Comparison of ENCODE assay signal across 20 cellular contexts in genomic region chr2:148701877-148702276, GRCh38.
"Had no signal": no experiment of that assay in that cellular context is flagged by ENCODE, and none has a peak within 500 bp of the region (broad histone marks: within the 10 kb centered on the region; RNA-seq: fewer than 3 reads in every experiment).

No MANE protein-coding gene starts in this region.

- H3K27ac Mint-ChIP-seq: activated CD4-positive, alpha-beta T cell treated with anti-CD3 and anti-CD28 coated beads, Interleukin-2, amount 10 ng/mL, durations not matched to agents 7 days and 5 days; activated CD8-positive, alpha-beta memory T cell treated with anti-CD3 and anti-CD28 coated beads, Interleukin-2, amount 10 ng/mL, durations not matched to agents 7 days and 5 days; activated naive CD8-positive, alpha-beta T cell; brain; T-helper 1 cell treated with Interleukin-12 subunit alpha and Interleukin-12 subunit beta and Interleukin-4 antibody, amounts not matched to agents 30 μg/mL and 1 μg/mL, for 36 hours; WTC11 had no signal

- FAIRE-seq: astrocyte, RCC 7860 had no signal

- H3K4me1 Mint-ChIP-seq: activated CD4-positive, alpha-beta T cell treated with anti-CD3 and anti-CD28 coated beads, Interleukin-2, amount 10 ng/mL, durations not matched to agents 7 days and 5 days; WTC11 had no signal

- H3K4me3 Mint-ChIP-seq: activated CD4-positive, alpha-beta T cell treated with anti-CD3 and anti-CD28 coated beads, Interleukin-2, amount 10 ng/mL, durations not matched to agents 7 days and 5 days; activated CD8-positive, alpha-beta memory T cell treated with anti-CD3 and anti-CD28 coated beads, Interleukin-2, amount 10 ng/mL, durations not matched to agents 7 days and 5 days; activated naive CD8-positive, alpha-beta T cell; brain; T-helper 1 cell treated with Interleukin-12 subunit alpha and Interleukin-12 subunit beta and Interleukin-4 antibody, amounts not matched to agents 30 μg/mL and 1 μg/mL, for 36 hours; WTC11 had no signal

- DNase-seq: activated CD4-positive, alpha-beta T cell treated with anti-CD3 and anti-CD28 coated beads, Interleukin-2, amount 10 ng/mL, durations not matched to agents 7 days and 5 days; activated CD4-positive, CD25-positive, alpha-beta regulatory T cell treated with anti-CD3 and anti-CD28 coated beads, Interleukin-2, amount 50 U/mL, for 72 hours; activated CD8-positive, alpha-beta memory T cell treated with anti-CD3 and anti-CD28 coated beads, Interleukin-2, amount 10 ng/mL, durations not matched to agents 7 days and 5 days; activated effector memory CD4-positive, alpha-beta T cell treated with Interleukin-2 at 50 U/mL for 16 hours; activated naive CD4-positive, alpha-beta T cell; amygdala; Karpas-422; NCI-H1105 treated with DMSO at 0.1 percent for 48 hours; NCI-H1436 treated with DMSO at 0.1 percent for 48 hours; NCI-H187; NCI-H2081; NCI-H524; PC-3; SHP77 treated with DMSO at 0.1 percent for 48 hours had no signal

- ATAC-seq: activated CD8-positive, alpha-beta memory T cell treated with anti-CD3 and anti-CD28 coated beads, Interleukin-2, amount 10 ng/mL, durations not matched to agents 7 days and 5 days; WTC11 had no signal

- H3K27me3 Mint-ChIP-seq: activated CD4-positive, alpha-beta T cell treated with anti-CD3 and anti-CD28 coated beads, Interleukin-2, amount 10 ng/mL, durations not matched to agents 7 days and 5 days; activated CD8-positive, alpha-beta memory T cell treated with anti-CD3 and anti-CD28 coated beads, Interleukin-2, amount 10 ng/mL, durations not matched to agents 7 days and 5 days; activated naive CD8-positive, alpha-beta T cell; brain had no signal
